In genomic region chr4:173214231-173214630, GRCh38 we compare ENCODE assay signal across 14 cellular contexts.
"Had no signal": no experiment of that assay in that cellular context is flagged by ENCODE, and none has a peak within 500 bp of the region (broad histone marks: within the 10 kb centered on the region; RNA-seq: fewer than 3 reads in every experiment).

No MANE protein-coding gene starts in this region.

- H3K4me3 Mint-ChIP-seq: activated naive CD8-positive, alpha-beta T cell; natural killer cell; T-helper 1 cell treated with Interleukin-12 subunit alpha and Interleukin-12 subunit beta and Interleukin-4 antibody, amounts not matched to agents 30 μg/mL and 1 μg/mL, for 36 hours had no signal

- H3K4me1 ChIP-seq: lower lobe of right lung had no signal

- H3K9me3 Mint-ChIP-seq: natural killer cell; T-helper 1 cell treated with Interleukin-12 subunit alpha and Interleukin-12 subunit beta and Interleukin-4 antibody, amounts not matched to agents 30 μg/mL and 1 μg/mL, for 36 hours had no signal

- H3K27me3 ChIP-seq: esophagus squamous epithelium, upper lobe of left lung had no signal

- H3K27me3 Mint-ChIP-seq: activated naive CD8-positive, alpha-beta T cell had no signal

- H3K4me3 ChIP-seq: esophagus squamous epithelium, lower lobe of right lung, upper lobe of left lung had no signal

- H3K36me3 ChIP-seq: esophagus squamous epithelium, lower lobe of right lung, upper lobe of left lung had no signal

- H3K27ac ChIP-seq: lower lobe of right lung, upper lobe of left lung had no signal

- H3K27ac Mint-ChIP-seq: activated naive CD8-positive, alpha-beta T cell; natural killer cell; T-helper 1 cell treated with Interleukin-12 subunit alpha and Interleukin-12 subunit beta and Interleukin-4 antibody, amounts not matched to agents 30 μg/mL and 1 μg/mL, for 36 hours had no signal

- H3K36me3 Mint-ChIP-seq: natural killer cell had no signal

- H3K9me3 ChIP-seq: esophagus squamous epithelium, lower lobe of right lung, upper lobe of left lung had no signal

- DNase-seq: activated CD4-positive, alpha-beta T cell treated with anti-CD3 and anti-CD28 coated beads for 1 hour; activated CD4-positive, alpha-beta T cell treated with anti-CD3 and anti-CD28 coated beads, Interleukin-2, amount 50 U/mL, for 48 hours; activated gamma-delta T cell; activated T-cell treated with anti-CD3 and anti-CD28 coated beads, Interleukin-2, amount 50 U/mL, for 48 hours; esophagus squamous epithelium; glutamatergic neuron; lower lobe of right lung; natural killer cell; stimulated activated CD4-positive, alpha-beta T cell treated with anti-CD3 and anti-CD28 coated beads, Interleukin-4, amount 100 ng/mL, for 1 hour; stimulated activated CD8-positive, alpha-beta memory T cell treated with anti-CD3 and anti-CD28 coated beads, Interleukin-4, amount 100 ng/mL, for 48 hours; stimulated activated naive CD8-positive, alpha-beta T cell treated with anti-CD3 and anti-CD28 coated beads, Interleukin-15, Interleukin-2, amounts not matched to agents 100 U/mL and 50 U/mL, for 24 hours; upper lobe of left lung had no signal

- ATAC-seq: lower lobe of right lung; natural killer cell; stimulated activated naive CD8-positive, alpha-beta T cell treated with anti-CD3 and anti-CD28 coated beads, Interleukin-15, Interleukin-2, amounts not matched to agents 100 U/mL and 50 U/mL, for 24 hours had no signal
